In the genomic region with DNA sequence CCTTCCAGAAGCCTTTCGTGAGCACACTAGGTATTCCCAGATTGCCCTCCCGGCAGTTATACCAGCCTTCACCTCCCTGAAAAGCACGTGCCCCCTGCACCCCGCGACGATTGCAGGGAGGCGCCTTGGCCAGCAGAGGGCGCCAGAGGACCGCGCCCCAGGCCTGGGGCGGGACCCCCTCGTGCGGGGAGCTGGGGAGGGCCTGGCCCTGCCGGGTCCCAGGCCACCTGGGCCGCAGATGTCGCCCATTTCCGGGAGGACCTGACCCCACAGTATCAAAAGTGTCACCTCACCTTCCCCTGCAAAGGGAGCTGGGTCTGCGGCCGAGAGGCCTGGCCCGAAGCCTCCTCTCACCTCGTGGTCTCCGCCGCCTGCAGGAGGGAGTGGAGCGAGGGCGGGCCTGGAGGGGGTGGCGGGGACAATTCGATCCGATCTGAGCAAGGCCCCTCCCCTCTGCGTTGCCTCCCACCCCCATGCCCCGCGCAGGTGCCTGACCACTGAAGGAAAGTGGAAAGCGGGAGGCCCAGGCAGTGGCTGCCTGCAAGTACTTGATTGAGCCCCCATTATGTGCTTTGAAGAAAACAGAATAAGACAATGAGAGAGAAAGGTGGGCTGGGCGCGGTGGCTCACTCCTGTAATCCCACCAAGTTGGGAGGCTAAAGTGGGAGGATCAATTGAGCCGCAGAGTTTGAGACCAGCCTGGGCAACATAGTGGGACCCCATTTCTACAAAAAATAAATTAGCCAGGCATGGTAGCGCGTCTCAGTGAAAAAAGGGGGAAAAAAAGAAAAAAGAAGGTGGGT, we compare ENCODE assay signal across 8 cellular contexts. TPM values are rescaled to one million over a fixed set of nuclear protein-coding genes. Genes with fewer than 3 reads are reported as not detected.
DNase-seq lines count a peak whose midpoint lies in the region; ATAC-seq and TF ChIP-seq lines count a peak whose summit lies in the region.

No MANE protein-coding gene starts in this region.

- TF ChIP-seq CTCF in omental fat pad (IDR thresholded peaks at IDR 0.05) (peak in 2 of 3 donors; percentile 90 to 100), thoracic aorta (IDR thresholded peaks at IDR 0.05) (peak; percentile 100)

- H3K27me3 Mint-ChIP-seq in activated T-helper 1 cell treated with anti-CD3 and anti-CD28 coated beads, Interleukin-12 subunit alpha, Interleukin-12 subunit beta, Interleukin-2, Interleukin-4 antibody, amounts not matched to agents 30 ng/mL and 10 ng/mL and 1 ng/mL, durations not matched to agents 14 hours and 24 hours and 36 hours (ENCODE audit: insufficient read depth) = peaks cover 26% of the 10 kb centered on the region

- no peak overlapping the region for H3K4me3 Mint-ChIP-seq in activated T-helper 1 cell treated with anti-CD3 and anti-CD28 coated beads, Interleukin-12 subunit alpha, Interleukin-12 subunit beta, Interleukin-2, Interleukin-4 antibody, amounts not matched to agents 30 ng/mL and 10 ng/mL and 1 ng/mL, durations not matched to agents 14 hours and 24 hours and 36 hours

- intact Hi-C loops in activated T-helper 1 cell treated with anti-CD3 and anti-CD28 coated beads, Interleukin-12 subunit alpha, Interleukin-12 subunit beta, Interleukin-2, Interleukin-4 antibody, amounts not matched to agents 30 ng/mL and 10 ng/mL and 1 ng/mL, durations not matched to agents 14 hours and 24 hours and 36 hours (cut with micrococcal nuclease) = loop anchor here (1.0 to 5.0 kb wide), 4 partner anchors 92 to 200 kb away; no protein-coding TSS in a partner anchor

- H3K27ac Mint-ChIP-seq in activated T-helper 1 cell treated with anti-CD3 and anti-CD28 coated beads, Interleukin-12 subunit alpha, Interleukin-12 subunit beta, Interleukin-2, Interleukin-4 antibody, amounts not matched to agents 30 ng/mL and 10 ng/mL and 1 ng/mL, durations not matched to agents 14 hours and 24 hours and 36 hours = no peak overlapping the region

- in situ Hi-C loops in HAP-1 (cut with MboI; ENCODE audit: low sequenced_read_pairs) = loop anchor here (5.0 to 10.0 kb wide), 2 partner anchors 198 to 486 kb away; no protein-coding TSS in a partner anchor

- H3K9me3 Mint-ChIP-seq in activated T-helper 1 cell treated with anti-CD3 and anti-CD28 coated beads, Interleukin-12 subunit alpha, Interleukin-12 subunit beta, Interleukin-2, Interleukin-4 antibody, amounts not matched to agents 30 ng/mL and 10 ng/mL and 1 ng/mL, durations not matched to agents 14 hours and 24 hours and 36 hours = no peaks in the 10 kb centered on the region

- H3K4me1 Mint-ChIP-seq in activated T-helper 1 cell treated with anti-CD3 and anti-CD28 coated beads, Interleukin-12 subunit alpha, Interleukin-12 subunit beta, Interleukin-2, Interleukin-4 antibody, amounts not matched to agents 30 ng/mL and 10 ng/mL and 1 ng/mL, durations not matched to agents 14 hours and 24 hours and 36 hours (ENCODE audit: low read depth) = peaks cover 4% of the 10 kb centered on the region

- no peaks in the 10 kb centered on the region; the same call in 1 of the 2 replicates for H3K36me3 ChIP-seq in HAP-1 (replicated peaks)
- no peaks in the 10 kb centered on the region for H3K36me3 ChIP-seq in thoracic aorta

- H3K27me3 ChIP-seq in HAP-1 (ENCODE audit: low read depth) (no peaks in the 10 kb centered on the region), thoracic aorta (replicated peaks; ENCODE audit: insufficient read depth) (no peaks in the 10 kb centered on the region)

- H3K4me1 ChIP-seq in HAP-1 (peaks cover 33% of the 10 kb centered on the region), thoracic aorta (ENCODE audit: control insufficient read depth in 1 of 2, low read depth in 2 of 2) (peaks cover 14 to 26% of the 10 kb centered on the region in 2 donors)

- H3K9me3 ChIP-seq in HAP-1 (0 out of 2 replicates have a peak, but pooled peaks cover 2% of the 10 kb centered on the region), thoracic aorta (no peaks in the 10 kb centered on the region)

- H3K27ac ChIP-seq in thoracic aorta = no peak overlapping the region

- H3K4me3 ChIP-seq in HAP-1 (peak overlapping the region; percentile 23), thoracic aorta (peak overlapping the region; percentile 64)

- ATAC-seq in omental fat pad (ENCODE audit: low FRiP score) = peak; percentile 59
- ATAC-seq in thoracic aorta (ENCODE audit: insufficient number of reproducible peaks, low FRiP score, low read depth) = no peak
- no peak for ATAC-seq in HG03139 (IDR thresholded peaks at IDR 0.05; ENCODE audit: unreplicated experiment)

- no peaks in the 10 kb centered on the region for H3K36me3 Mint-ChIP-seq in activated T-helper 1 cell treated with anti-CD3 and anti-CD28 coated beads, Interleukin-12 subunit alpha, Interleukin-12 subunit beta, Interleukin-2, Interleukin-4 antibody, amounts not matched to agents 30 ng/mL and 10 ng/mL and 1 ng/mL, durations not matched to agents 14 hours and 24 hours and 36 hours (ENCODE audit: low read depth)

- peak; percentile 54 for DNase-seq in Ammon's horn (ENCODE audit: low spot score)
- DNase-seq in HAP-1 (ENCODE audit: low spot score in 2 of 2) = peak; percentile 54 to 86
- DNase-seq in OCI-M1 (lab: John Stamatoyannopoulos, UW) = peak; percentile 70
- peak; percentile 37 for DNase-seq in activated T-helper 1 cell treated with anti-CD3 and anti-CD28 coated beads, Interleukin-12 subunit alpha, Interleukin-12 subunit beta, Interleukin-2, Interleukin-4 antibody, amounts not matched to agents 30 ng/mL and 10 ng/mL and 1 ng/mL, durations not matched to agents 14 hours and 24 hours and 36 hours (ENCODE audit: low spot score)
- DNase-seq in foreskin melanocyte = peak; percentile 16
- DNase-seq in omental fat pad (ENCODE audit: low spot score) = no peak
- no peak for DNase-seq in thoracic aorta (ENCODE audit: low spot score)

RNA-seq across cellular contexts. Expression of a gene that starts 3.5 kb away (rescaled TPM):
- 3.5 and 3.9 TPM in 2 replicates for total RNA-seq in activated T-helper 1 cell treated with anti-CD3 and anti-CD28 coated beads, Interleukin-12 subunit alpha, Interleukin-12 subunit beta, Interleukin-2, Interleukin-4 antibody, amounts not matched to agents 30 ng/mL and 10 ng/mL and 1 ng/mL, durations not matched to agents 14 hours and 24 hours and 36 hours
- total RNA-seq in omental fat pad (10 to 100 TPM in 1 of 4 donors, 1 to 10 TPM in 3; 3.3 to 23.8 (median 8.7) TPM), thoracic aorta (10 to 100 TPM; 13.0 to 19.1 TPM)

RNA-seq across cellular contexts. Expression of a gene that starts 43.0 kb away (rescaled TPM):
- total RNA-seq in activated T-helper 1 cell treated with anti-CD3 and anti-CD28 coated beads, Interleukin-12 subunit alpha, Interleukin-12 subunit beta, Interleukin-2, Interleukin-4 antibody, amounts not matched to agents 30 ng/mL and 10 ng/mL and 1 ng/mL, durations not matched to agents 14 hours and 24 hours and 36 hours = 58.7 and 60.3 TPM in 2 replicates
- total RNA-seq in omental fat pad (100 to 1,000 TPM; 133 to 163 (median 146) TPM), thoracic aorta (100 to 1,000 TPM in 1 of 2 donors, 10 to 100 TPM in 1; 82.4 to 128 TPM)

Comparison
In these comparisons a context has a peak if more than half of its experiments do, and no peak if none do; other contexts are left out.
1. DNase-seq: peak in Ammon's horn (single experiment), HAP-1 (2 of 2), OCI-M1 (single experiment), activated T-helper 1 cell treated with anti-CD3 and anti-CD28 coated beads, Interleukin-12 subunit alpha, Interleukin-12 subunit beta, Interleukin-2, Interleukin-4 antibody, amounts not matched to agents 30 ng/mL and 10 ng/mL and 1 ng/mL, durations not matched to agents 14 hours and 24 hours and 36 hours (single experiment) and foreskin melanocyte (single experiment); none in omental fat pad (single experiment) and thoracic aorta (single experiment).